ENCODE assay signal across 8 cellular contexts in the genomic region with DNA sequence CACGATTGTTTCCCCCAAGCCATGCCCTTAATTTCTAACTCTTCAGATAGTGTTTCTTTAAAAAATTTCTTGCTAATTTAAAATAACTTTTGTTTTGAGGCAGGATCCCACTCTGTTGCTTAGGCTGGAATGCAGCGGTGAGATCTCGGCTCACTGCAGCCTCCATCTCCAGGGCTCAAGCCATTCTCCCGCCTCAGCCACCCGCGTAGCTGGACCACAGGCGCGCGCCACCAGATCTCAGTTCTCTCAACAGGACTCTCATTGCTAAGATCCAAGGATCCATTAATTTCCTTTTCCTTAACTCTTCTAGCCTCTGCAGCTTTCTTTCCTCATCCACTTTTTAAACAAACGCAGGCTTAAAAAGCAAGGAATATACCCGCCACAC. TPM values are rescaled to one million over a fixed set of nuclear protein-coding genes. Genes with fewer than 3 reads are reported as not detected.
A peak's percentile ranks its signal among the peaks of the same experiment; 100 is the strongest.
DNase-seq lines count a peak whose midpoint lies in the region; ATAC-seq and TF ChIP-seq lines count a peak whose summit lies in the region.

No MANE protein-coding gene starts in this region.

- WGBS in GM23248 (ENCODE audit: low coverage in 1 of 2, low lambda C conversion rate in 2 of 2, missing lambda C conversion rate in 2 of 2), 2 experiments, result 3% methylated on average over 11 of the region's 11 CpGs

- peak overlapping the region; percentile 85 to 100 (median 99) for H3K4me3 Mint-ChIP-seq in naive thymus-derived CD8-positive, alpha-beta T cell

- H3K27me3 ChIP-seq in GM23248 (replicated peaks; ENCODE audit: insufficient read depth) (no peaks in the 10 kb centered on the region), MM.1S (replicated peaks; ENCODE audit: insufficient read depth, low read length) (no peaks in the 10 kb centered on the region), duodenal mucosa (ENCODE audit: control insufficient read depth in 1 of 2, insufficient read depth in 2 of 2, low read length in 2 of 2) (no peaks in the 10 kb centered on the region)

- H2AFZ ChIP-seq in GM23248, result peak overlapping the region; percentile 92
- peak overlapping the region; percentile 97 for H2AFZ ChIP-seq in MM.1S (ENCODE audit: low read length)

- H3K79me2 ChIP-seq in GM23248 (ENCODE audit: insufficient read depth) (peaks cover 55% of the 10 kb centered on the region), MM.1S (ENCODE audit: low read length) (peaks cover 50% of the 10 kb centered on the region)

- peak; percentile 15 to 29 for ATAC-seq in naive thymus-derived CD8-positive, alpha-beta T cell

- H3K9me2 ChIP-seq in GM23248 (ENCODE audit: insufficient read depth) (no peaks in the 10 kb centered on the region), MM.1S (replicated peaks; ENCODE audit: insufficient read depth, low read length) (no peaks in the 10 kb centered on the region)

- POLR2A ChIA-PET in naive thymus-derived CD8-positive, alpha-beta T cell (lab: Charles Lee), result interaction anchor here (0.6 to 5.7 kb wide), 13 partner anchors 18 to 1306 kb away, joined by 3 to 118 read pairs (median 3); partner anchors contain the start of genes ANKRD49, C11orf54, ENDOD1 and TAF1D

- peak overlapping the region; percentile 96 for H3K4me3 ChIP-seq in GM08714 (ENCODE audit: low read length)
- peak overlapping the region; percentile 94 for H3K4me3 ChIP-seq in GM23248
- H3K4me3 ChIP-seq in MM.1S (ENCODE audit: low read length), result peak overlapping the region; percentile 100
- peak overlapping the region; percentile 94 to 99 for H3K4me3 ChIP-seq in duodenal mucosa (ENCODE audit: low read depth in 1 of 2, low read length in 2 of 2)

- H4K20me1 ChIP-seq in GM23248 (ENCODE audit: insufficient read depth), result peaks cover 8% of the 10 kb centered on the region; the same call in 1 of the 2 replicates
- peaks cover 5% of the 10 kb centered on the region; the same call in 1 of the 2 replicates for H4K20me1 ChIP-seq in MM.1S (ENCODE audit: insufficient read depth, low read length)

- H3K27ac ChIP-seq in GM23248 (peak overlapping the region; percentile 92; the same call in 1 of the 2 replicates), MM.1S (ENCODE audit: low read length) (peak overlapping the region; percentile 96; the same call in 1 of the 2 replicates), duodenal mucosa (ENCODE audit: low read depth, low read length) (no peak overlapping the region)

- peak overlapping the region; percentile 90 to 99 (median 96) for H3K27ac Mint-ChIP-seq in naive thymus-derived CD8-positive, alpha-beta T cell

- in situ Hi-C loops in GM23248 (cut with MboI), result no loop called here

- no peaks in the 10 kb centered on the region for H3K9me3 Mint-ChIP-seq in naive thymus-derived CD8-positive, alpha-beta T cell

- peak overlapping the region; percentile 49 for H3K4me2 ChIP-seq in GM23248 (ENCODE audit: unreplicated experiment)
- peak overlapping the region; percentile 82 for H3K4me2 ChIP-seq in MM.1S (ENCODE audit: low read depth, low read length)

- peak overlapping the region; percentile 98 for H3K9ac ChIP-seq in GM23248
- H3K9ac ChIP-seq in MM.1S (ENCODE audit: low read length), result peak overlapping the region; percentile 100; the same call in 1 of the 2 replicates
- peak overlapping the region; percentile 37 to 95 for H3K9ac ChIP-seq in duodenal mucosa (ENCODE audit: low read depth in 1 of 2, low read length in 2 of 2)

- peaks cover 5 to 30% (median 7%) of the 10 kb centered on the region in 3 donors for H3K36me3 Mint-ChIP-seq in naive thymus-derived CD8-positive, alpha-beta T cell

- no peaks in the 10 kb centered on the region for H3K27me3 Mint-ChIP-seq in naive thymus-derived CD8-positive, alpha-beta T cell

- H3K9me3 ChIP-seq in GM23248 (ENCODE audit: low read depth) (no peaks in the 10 kb centered on the region), MM.1S (replicated peaks; ENCODE audit: insufficient read depth, low read length) (no peaks in the 10 kb centered on the region), duodenal mucosa (ENCODE audit: control insufficient read depth in 1 of 2, low read length in 2 of 2) (no peaks in the 10 kb centered on the region)

- H3K4me1 Mint-ChIP-seq in naive thymus-derived CD8-positive, alpha-beta T cell, result peaks cover 20 to 50% (median 41%) of the 10 kb centered on the region in 4 donors

- no peak; the same call in 1 of the 2 replicates for TF ChIP-seq CTCF in MM.1S (IDR thresholded peaks at IDR 0.05; ENCODE audit: low read length)

- H3K4me1 ChIP-seq in GM23248 (ENCODE audit: insufficient read depth), result peaks cover 23% of the 10 kb centered on the region
- peaks cover 10% of the 10 kb centered on the region for H3K4me1 ChIP-seq in MM.1S (ENCODE audit: low read length)
- peaks cover 21 to 33% of the 10 kb centered on the region in 2 donors for H3K4me1 ChIP-seq in duodenal mucosa (ENCODE audit: control insufficient read depth in 1 of 2, insufficient read depth in 2 of 2, low read length in 2 of 2)

- H3K36me3 ChIP-seq in GM23248 (ENCODE audit: low read depth) (peaks cover 14% of the 10 kb centered on the region; the same call in 1 of the 2 replicates), MM.1S (replicated peaks; ENCODE audit: insufficient read depth, low read length) (peaks cover 2% of the 10 kb centered on the region; the same call in 1 of the 2 replicates), duodenal mucosa (ENCODE audit: control insufficient read depth in 1 of 2, insufficient read depth in 2 of 2, low read length in 2 of 2) (peaks cover 0 to 5% of the 10 kb centered on the region in 2 donors)

- DNase-seq in GM23248 (no peak), MM.1S (no peak), HuH-7.5 (ENCODE audit: low spot score) (no peak), COR-L47 (lab: John Stamatoyannopoulos, UW) (no peak), GM19238 (ENCODE audit: insufficient read length, low spot score) (no peak)
- no peak for DNase-seq in naive thymus-derived CD8-positive, alpha-beta T cell

- H3F3A ChIP-seq in GM23248 (ENCODE audit: insufficient read depth) (no peaks in the 10 kb centered on the region), MM.1S (ENCODE audit: insufficient read depth, low read length) (peaks cover 11% of the 10 kb centered on the region; the same call in 1 of the 2 replicates)

RNA-seq across cellular contexts. Expression of gene MED17, which starts 0.3 kb away (rescaled TPM):
- total RNA-seq in GM23248 (2014; rRNA removed; shearing (Covaris generic)), result 22.4 and 25.4 TPM in 2 replicates
- polyA plus RNA-seq in GM23248 (2016; fragmentation: Nextera tagmentation; extraction: Ambion mirVana), result 19.5 and 22.2 TPM in 2 replicates
- total RNA-seq in naive thymus-derived CD8-positive, alpha-beta T cell, result 10 to 100 TPM; 61.7 to 62.2 TPM
- 10 to 100 TPM in 2 of 3 donors, 1 to 10 TPM in 1; 7.7 to 20.0 (median 17.1) TPM for polyA plus RNA-seq in naive thymus-derived CD8-positive, alpha-beta T cell

RNA-seq across cellular contexts. Expression of gene C11orf54, which starts 42.3 kb away (rescaled TPM):
- total RNA-seq in GM23248 (2014; rRNA removed; shearing (Covaris generic)), result 12.5 and 13.7 TPM in 2 replicates
- polyA plus RNA-seq in GM23248 (2016; fragmentation: Nextera tagmentation; extraction: Ambion mirVana), result 13.5 and 16.1 TPM in 2 replicates
- total RNA-seq in naive thymus-derived CD8-positive, alpha-beta T cell, result 10 to 100 TPM; 45.9 to 49.2 TPM
- 10 to 100 TPM; 18.7 to 21.6 (median 19.4) TPM for polyA plus RNA-seq in naive thymus-derived CD8-positive, alpha-beta T cell

RNA-seq across cellular contexts. Expression of gene TAF1D, which starts 42.5 kb away (rescaled TPM):
- 124 and 127 TPM in 2 replicates for total RNA-seq in GM23248 (2014; rRNA removed; shearing (Covaris generic))
- 48.0 and 60.7 TPM in 2 replicates for polyA plus RNA-seq in GM23248 (2016; fragmentation: Nextera tagmentation; extraction: Ambion mirVana)
- 100 to 1,000 TPM; 210 to 215 TPM for total RNA-seq in naive thymus-derived CD8-positive, alpha-beta T cell
- polyA plus RNA-seq in naive thymus-derived CD8-positive, alpha-beta T cell, result 10 to 100 TPM; 22.3 to 25.3 (median 22.4) TPM
